ENCODE assay signal across 1 cellular context in the genomic region with DNA sequence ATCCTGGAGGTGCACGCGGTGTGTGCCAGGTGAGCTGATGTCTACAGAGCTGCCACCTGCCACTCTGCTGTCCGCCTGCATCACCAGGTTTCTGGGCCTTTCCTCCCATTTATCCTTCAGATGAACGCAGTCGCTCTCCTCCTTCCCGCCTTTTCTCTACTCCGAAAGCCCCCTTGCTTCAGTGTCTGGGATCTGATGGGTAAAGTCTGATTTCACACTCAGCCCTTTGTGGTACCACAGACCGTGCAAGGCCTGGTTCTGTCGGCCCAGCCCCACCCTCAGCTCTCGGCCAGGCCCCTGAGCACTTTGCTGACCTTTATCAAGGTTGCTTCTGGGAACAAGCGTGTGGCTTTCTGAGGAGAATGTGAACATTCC.
TF ChIP-seq lines count a peak whose summit lies in the region.

No MANE protein-coding gene starts in this region.

TF ChIP-seq in H1, 55 proteins besides CTCF, POLR2A, EP300 and RAD21:
- TF ChIP-seq TAF7 (optimal IDR thresholded peaks at IDR 0.05; ENCODE audit: borderline replicate concordance, low read depth, low read length) (no peak), BRCA1 (IDR thresholded peaks at IDR 0.05; ENCODE audit: low read depth, low read length) (no peak), E2F6 (IDR thresholded peaks at IDR 0.05) (peak; percentile 52; the same call in 1 of the 2 replicates), USF2 (IDR thresholded peaks at IDR 0.05; ENCODE audit: low read length) (no peak), SP1 (IDR thresholded peaks at IDR 0.05; ENCODE audit: low read depth, low read length) (no peak), CHD2 (IDR thresholded peaks at IDR 0.05; ENCODE audit: low read length) (no peak)
